Comparison of ENCODE assay signal across 8 cellular contexts in the genomic region with DNA sequence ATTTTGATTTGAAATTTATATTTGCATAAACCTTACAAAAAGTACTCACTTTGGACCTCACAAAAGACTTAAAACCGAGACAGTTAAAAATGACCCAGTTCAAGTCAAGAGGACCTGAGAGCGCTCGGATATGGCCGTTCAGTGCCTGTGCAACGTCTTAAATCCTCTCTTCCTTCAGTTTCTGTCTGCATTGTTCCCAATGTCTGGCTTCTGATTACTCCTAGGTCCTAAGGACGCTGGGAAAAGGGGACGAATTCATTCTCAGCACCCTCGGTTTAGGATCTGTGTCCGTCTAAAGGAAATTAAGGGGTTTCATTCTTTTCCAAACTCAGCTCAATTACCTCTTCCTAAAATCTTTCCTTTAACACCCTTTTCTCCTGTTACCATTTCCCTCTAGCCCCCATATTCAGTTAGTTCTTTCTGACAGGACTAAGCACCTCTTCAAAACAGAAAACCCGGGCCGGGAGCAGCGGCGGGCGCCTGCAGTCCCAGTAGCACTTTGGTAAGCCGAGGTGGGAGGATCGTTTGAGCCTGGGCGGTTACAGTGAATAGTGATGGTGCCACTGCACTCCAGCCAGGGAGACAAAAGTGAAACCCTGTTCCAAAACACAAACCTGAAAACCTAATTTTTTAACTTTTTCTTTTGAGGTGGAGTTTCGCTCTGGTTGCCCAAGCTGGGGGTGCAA. TPM values are rescaled to one million over a fixed set of nuclear protein-coding genes. Genes with fewer than 3 reads are reported as not detected.
DNase-seq lines count a peak whose midpoint lies in the region; ATAC-seq, FAIRE-seq and TF ChIP-seq lines count a peak whose summit lies in the region.
"Had no signal": no experiment of that assay in that cellular context is flagged by ENCODE, and none has a peak within 500 bp of the region (broad histone marks: within the 10 kb centered on the region; RNA-seq: fewer than 3 reads in every experiment).

No MANE protein-coding gene starts in this region.

- H3K9me2 ChIP-seq in PC-3 (replicated peaks; ENCODE audit: low read length) = no peaks in the 10 kb centered on the region

- peak overlapping the region; percentile 86 to 87 for H3K4me3 Mint-ChIP-seq in stimulated activated naive B cell treated with anti-CD40 and anti-IgM and Interleukin-4, amounts not matched to agents 10 μg/mL and 1 μg/mL and 100 μg/mL, for 72 hours
- H3K4me3 Mint-ChIP-seq: memory B cell had no signal

- H3K36me3 ChIP-seq in PC-3 (ENCODE audit: low read depth, low read length) = no peaks in the 10 kb centered on the region

- H3K4me2 ChIP-seq in PC-3 (ENCODE audit: low read length) = peak overlapping the region; percentile 9; the same call in 1 of the 2 replicates

- DNase-seq in PC-3 (no peak), astrocyte of the cerebellum (ENCODE audit: low read depth) (no peak), left kidney (ENCODE audit: low read depth, low spot score) (peak; percentile 56), SIG-M5 treated with dmso at 0.1 percent for 504 hours (lab: John Stamatoyannopoulos, UW; ENCODE audit: unreplicated experiment) (no peak), NCI-H82 treated with DMSO at 0.1 percent for 48 hours (lab: John Stamatoyannopoulos, UW; ENCODE audit: unreplicated experiment) (no peak), GM12892 (ENCODE audit: insufficient read length) (no peak)
- DNase-seq in stimulated activated naive B cell treated with anti-CD40 and anti-IgM and Interleukin-4, amounts not matched to agents 10 μg/mL and 1 μg/mL and 100 μg/mL, for 72 hours = peak; percentile 3

- no peaks in the 10 kb centered on the region for H3K4me1 ChIP-seq in PC-3 (ENCODE audit: insufficient read depth, low read length)

- no peak for TF ChIP-seq POLR2A in GM12892 (IDR thresholded peaks at IDR 0.05; ENCODE audit: low read depth, low read length)

- peaks cover 4 to 7% of the 10 kb centered on the region in 2 donors for H3K36me3 Mint-ChIP-seq in stimulated activated naive B cell treated with anti-CD40 and anti-IgM and Interleukin-4, amounts not matched to agents 10 μg/mL and 1 μg/mL and 100 μg/mL, for 72 hours

- no peak overlapping the region for H3K27ac ChIP-seq in PC-3 (ENCODE audit: low read length)

- CTCF ChIA-PET in PC-3 (lab: Charles Lee) = no interaction called here

- no peak for TF ChIP-seq CTCF in PC-3 (conservative IDR thresholded peaks at IDR 0.05; ENCODE audit: low read depth, low read length)
- TF ChIP-seq CTCF in astrocyte of the cerebellum (IDR thresholded peaks at IDR 0.05; ENCODE audit: low read depth, low read length, missing control alignments) = no peak

- H3K4me3 ChIP-seq in PC-3 (ENCODE audit: low read length) = no peak overlapping the region
- peak overlapping the region; percentile 33 for H3K4me3 ChIP-seq in astrocyte of the cerebellum (ENCODE audit: low read depth, low read length)

- BruUV-seq in PC-3 (replicated peaks; lab: Mats Ljungman, UMichigan) = no TSS peak

- H3K27me3 Mint-ChIP-seq in stimulated activated naive B cell treated with anti-CD40 and anti-IgM and Interleukin-4, amounts not matched to agents 10 μg/mL and 1 μg/mL and 100 μg/mL, for 72 hours = peaks cover 21 to 33% of the 10 kb centered on the region in 2 donors

- peak overlapping the region; percentile 84 for H3K27ac Mint-ChIP-seq in stimulated activated naive B cell treated with anti-CD40 and anti-IgM and Interleukin-4, amounts not matched to agents 10 μg/mL and 1 μg/mL and 100 μg/mL, for 72 hours
- H3K27ac Mint-ChIP-seq: memory B cell had no signal

- peak overlapping the region; percentile 21; the same call in 1 of the 2 replicates for H2AFZ ChIP-seq in PC-3 (ENCODE audit: low read length)

- POLR2A ChIA-PET in PC-3 (lab: Charles Lee; ENCODE audit: unreplicated experiment) = interaction anchor here (0.6 kb wide), 2 partner anchors 8 to 173 kb away, joined by 3 to 11 read pairs; no protein-coding TSS in a partner anchor

- intact Hi-C loops in PC-3 (cut with micrococcal nuclease) = no loop called here

- no peaks in the 10 kb centered on the region for H4K20me1 ChIP-seq in PC-3 (ENCODE audit: low read length)

- FAIRE-seq in GM12892 (lab: Jason Lieb, UNC) = no peak

- no peaks in the 10 kb centered on the region for H3K79me2 ChIP-seq in PC-3 (ENCODE audit: low read length)

- no peaks in the 10 kb centered on the region for H3F3A ChIP-seq in PC-3 (ENCODE audit: low read length, unreplicated experiment)

- in situ Hi-C loops in astrocyte of the cerebellum (cut with HindIII; ENCODE audit: low sequenced_read_pairs) = no loop called here

- peaks cover 4 to 20% of the 10 kb centered on the region in 2 donors for H3K4me1 Mint-ChIP-seq in stimulated activated naive B cell treated with anti-CD40 and anti-IgM and Interleukin-4, amounts not matched to agents 10 μg/mL and 1 μg/mL and 100 μg/mL, for 72 hours

- H3K9me3 ChIP-seq in PC-3 (ENCODE audit: low read length) = no peaks in the 10 kb centered on the region

- peaks cover 37% of the 10 kb centered on the region for H3K27me3 ChIP-seq in PC-3 (ENCODE audit: low read length)

- no peaks in the 10 kb centered on the region for H3K9me3 Mint-ChIP-seq in stimulated activated naive B cell treated with anti-CD40 and anti-IgM and Interleukin-4, amounts not matched to agents 10 μg/mL and 1 μg/mL and 100 μg/mL, for 72 hours

- no peak for ATAC-seq in PC-3
- peak; percentile 80 to 82 for ATAC-seq in stimulated activated naive B cell treated with anti-CD40 and anti-IgM and Interleukin-4, amounts not matched to agents 10 μg/mL and 1 μg/mL and 100 μg/mL, for 72 hours (replicated peaks)

- H3K9ac ChIP-seq in PC-3 (ENCODE audit: low read length) = no peak overlapping the region

RNA-seq across cellular contexts. Expression of gene DPPA4, which starts 0.9 kb away (rescaled TPM):
- not detected in 2 replicates for total RNA-seq in PC-3 (2014; rRNA removed)
- polyA plus RNA-seq in GM12892 (2012; ENCODE audit: missing spikeins) = not detected

RNA-seq across cellular contexts. Expression of gene DPPA2, which starts 20.1 kb away (rescaled TPM):
- total RNA-seq in PC-3 (2014; rRNA removed) = not detected in 2 replicates
- polyA plus RNA-seq in GM12892 (2012; ENCODE audit: missing spikeins) = not detected

Comparison
In these comparisons a context has a peak if more than half of its experiments do, and no peak if none do; other contexts are left out.
1. DNase-seq: peak in left kidney (single experiment) and stimulated activated naive B cell treated with anti-CD40 and anti-IgM and Interleukin-4, amounts not matched to agents 10 μg/mL and 1 μg/mL and 100 μg/mL, for 72 hours (single experiment); none in PC-3 (single experiment), astrocyte of the cerebellum (single experiment), SIG-M5 treated with dmso at 0.1 percent for 504 hours (single experiment), NCI-H82 treated with DMSO at 0.1 percent for 48 hours (single experiment) and GM12892 (single experiment).